Comparison of ENCODE assay signal across 1 cellular context in the genomic region with DNA sequence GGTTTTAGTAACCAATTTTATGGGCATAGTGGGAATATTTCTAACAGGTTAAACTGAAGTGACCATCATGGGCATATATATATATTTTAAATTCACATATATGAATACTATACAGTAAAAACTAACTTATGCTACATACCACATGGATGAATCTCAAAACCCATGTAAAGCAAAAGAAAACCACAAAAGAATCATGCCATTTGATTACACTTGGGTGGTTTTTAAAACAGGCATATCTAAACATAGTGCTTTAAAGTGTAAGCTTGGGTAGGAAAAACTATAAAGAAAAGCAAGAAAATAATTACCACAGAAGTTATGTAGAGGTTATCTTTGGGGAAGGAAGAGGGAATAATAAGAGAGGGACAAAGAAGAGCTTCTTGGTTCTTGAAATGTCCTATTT.
TF ChIP-seq lines count a peak whose summit lies in the region.

No MANE protein-coding gene starts in this region.

TF ChIP-seq in HCT116, 20 proteins besides CTCF, POLR2A, EP300 and RAD21 (continued from another document):
- TF ChIP-seq, protein P1, sequence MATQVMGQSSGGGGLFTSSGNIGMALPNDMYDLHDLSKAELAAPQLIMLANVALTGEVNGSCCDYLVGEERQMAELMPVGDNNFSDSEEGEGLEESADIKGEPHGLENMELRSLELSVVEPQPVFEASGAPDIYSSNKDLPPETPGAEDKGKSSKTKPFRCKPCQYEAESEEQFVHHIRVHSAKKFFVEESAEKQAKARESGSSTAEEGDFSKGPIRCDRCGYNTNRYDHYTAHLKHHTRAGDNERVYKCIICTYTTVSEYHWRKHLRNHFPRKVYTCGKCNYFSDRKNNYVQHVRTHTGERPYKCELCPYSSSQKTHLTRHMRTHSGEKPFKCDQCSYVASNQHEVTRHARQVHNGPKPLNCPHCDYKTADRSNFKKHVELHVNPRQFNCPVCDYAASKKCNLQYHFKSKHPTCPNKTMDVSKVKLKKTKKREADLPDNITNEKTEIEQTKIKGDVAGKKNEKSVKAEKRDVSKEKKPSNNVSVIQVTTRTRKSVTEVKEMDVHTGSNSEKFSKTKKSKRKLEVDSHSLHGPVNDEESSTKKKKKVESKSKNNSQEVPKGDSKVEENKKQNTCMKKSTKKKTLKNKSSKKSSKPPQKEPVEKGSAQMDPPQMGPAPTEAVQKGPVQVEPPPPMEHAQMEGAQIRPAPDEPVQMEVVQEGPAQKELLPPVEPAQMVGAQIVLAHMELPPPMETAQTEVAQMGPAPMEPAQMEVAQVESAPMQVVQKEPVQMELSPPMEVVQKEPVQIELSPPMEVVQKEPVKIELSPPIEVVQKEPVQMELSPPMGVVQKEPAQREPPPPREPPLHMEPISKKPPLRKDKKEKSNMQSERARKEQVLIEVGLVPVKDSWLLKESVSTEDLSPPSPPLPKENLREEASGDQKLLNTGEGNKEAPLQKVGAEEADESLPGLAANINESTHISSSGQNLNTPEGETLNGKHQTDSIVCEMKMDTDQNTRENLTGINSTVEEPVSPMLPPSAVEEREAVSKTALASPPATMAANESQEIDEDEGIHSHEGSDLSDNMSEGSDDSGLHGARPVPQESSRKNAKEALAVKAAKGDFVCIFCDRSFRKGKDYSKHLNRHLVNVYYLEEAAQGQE (IDR thresholded peaks at IDR 0.05; ENCODE audit: low read depth): no peak
- TF ChIP-seq EGR1 (IDR thresholded peaks at IDR 0.05; ENCODE audit: low read depth) (no peak), JUND (IDR thresholded peaks at IDR 0.05) (no peak), ZFX (IDR thresholded peaks at IDR 0.05) (no peak), POLR2AphosphoS5 (IDR thresholded peaks at IDR 0.05; ENCODE audit: low read depth, low read length) (no peak), ELF1 (IDR thresholded peaks at IDR 0.05; ENCODE audit: borderline replicate concordance, low read depth) (no peak)
- TF ChIP-seq, protein P2, sequence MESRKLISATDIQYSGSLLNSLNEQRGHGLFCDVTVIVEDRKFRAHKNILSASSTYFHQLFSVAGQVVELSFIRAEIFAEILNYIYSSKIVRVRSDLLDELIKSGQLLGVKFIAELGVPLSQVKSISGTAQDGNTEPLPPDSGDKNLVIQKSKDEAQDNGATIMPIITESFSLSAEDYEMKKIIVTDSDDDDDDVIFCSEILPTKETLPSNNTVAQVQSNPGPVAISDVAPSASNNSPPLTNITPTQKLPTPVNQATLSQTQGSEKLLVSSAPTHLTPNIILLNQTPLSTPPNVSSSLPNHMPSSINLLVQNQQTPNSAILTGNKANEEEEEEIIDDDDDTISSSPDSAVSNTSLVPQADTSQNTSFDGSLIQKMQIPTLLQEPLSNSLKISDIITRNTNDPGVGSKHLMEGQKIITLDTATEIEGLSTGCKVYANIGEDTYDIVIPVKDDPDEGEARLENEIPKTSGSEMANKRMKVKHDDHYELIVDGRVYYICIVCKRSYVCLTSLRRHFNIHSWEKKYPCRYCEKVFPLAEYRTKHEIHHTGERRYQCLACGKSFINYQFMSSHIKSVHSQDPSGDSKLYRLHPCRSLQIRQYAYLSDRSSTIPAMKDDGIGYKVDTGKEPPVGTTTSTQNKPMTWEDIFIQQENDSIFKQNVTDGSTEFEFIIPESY (IDR thresholded peaks at IDR 0.05; ENCODE audit: extremely low read depth, insufficient replicate concordance, low read length): no peak
